8 cellular contexts compared by ENCODE assay signal in the genomic region with DNA sequence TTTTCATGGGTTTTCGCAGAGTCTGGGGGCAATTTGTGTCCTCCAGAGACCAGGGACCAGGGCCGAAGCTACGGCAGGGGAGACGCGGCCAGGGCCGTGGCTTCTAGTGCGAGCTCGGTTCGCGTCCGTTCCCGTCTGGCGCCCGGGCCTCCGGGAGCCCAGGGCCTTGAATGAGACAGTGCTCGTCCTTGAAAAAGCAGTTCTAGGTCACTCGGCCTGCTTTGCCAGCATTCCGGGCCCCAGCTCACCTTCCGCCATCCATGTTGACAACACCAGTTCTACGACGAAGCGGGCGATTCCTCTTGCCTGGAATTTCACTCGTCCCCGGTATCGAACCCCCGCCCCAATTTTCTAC. TPM values are rescaled to one million over a fixed set of nuclear protein-coding genes. Genes with fewer than 3 reads are reported as not detected.
A peak's percentile ranks its signal among the peaks of the same experiment; 100 is the strongest.
DNase-seq lines count a peak whose midpoint lies in the region; ATAC-seq lines count a peak whose summit lies in the region.

No MANE protein-coding gene starts in this region.

- CTCF ChIA-PET in activated CD4-positive, alpha-beta T cell treated with anti-CD3 and anti-CD28 coated beads for 36 hours (lab: Charles Lee) = interaction anchor here (0.7 to 4.5 kb wide), 16 partner anchors 7 to 555 kb away, joined by 3 to 33 read pairs (median 4); a partner anchor contains a TSS

- H3K4me1 Mint-ChIP-seq in activated CD4-positive, alpha-beta T cell treated with anti-CD3 and anti-CD28 coated beads for 36 hours = peaks cover 30% of the 10 kb centered on the region
- H3K4me1 Mint-ChIP-seq in activated naive CD4-positive, alpha-beta T cell treated with anti-CD3 and anti-CD28 coated beads, Interleukin-2, amount 50 U/mL, for 24 hours = peaks cover 53% of the 10 kb centered on the region

- DNase-seq in activated CD4-positive, alpha-beta T cell treated with anti-CD3 and anti-CD28 coated beads for 36 hours = peak; percentile 51
- DNase-seq in activated CD4-positive, alpha-beta T cell treated with anti-CD3 and anti-CD28 coated beads for 1 hour = no peak
- peak; percentile 66 for DNase-seq in left cardiac atrium
- peak; percentile 69 for DNase-seq in sciatic nerve (ENCODE audit: low spot score)
- DNase-seq in GF-D8 (lab: John Stamatoyannopoulos, UW) = no peak
- DNase-seq in GM19240 (ENCODE audit: insufficient read length, low spot score) = no peak

- H3K4me3 Mint-ChIP-seq in activated CD4-positive, alpha-beta T cell treated with anti-CD3 and anti-CD28 coated beads for 36 hours = peak overlapping the region; percentile 80
- H3K4me3 Mint-ChIP-seq in activated naive CD4-positive, alpha-beta T cell treated with anti-CD3 and anti-CD28 coated beads, Interleukin-2, amount 50 U/mL, for 24 hours = peak overlapping the region; percentile 90

- peaks cover 4% of the 10 kb centered on the region for H3K27me3 Mint-ChIP-seq in activated CD4-positive, alpha-beta T cell treated with anti-CD3 and anti-CD28 coated beads for 36 hours
- H3K27me3 Mint-ChIP-seq in activated naive CD4-positive, alpha-beta T cell treated with anti-CD3 and anti-CD28 coated beads, Interleukin-2, amount 50 U/mL, for 24 hours = peaks cover 1% of the 10 kb centered on the region

- peak; percentile 25 for ATAC-seq in activated CD4-positive, alpha-beta T cell treated with anti-CD3 and anti-CD28 coated beads for 36 hours
- ATAC-seq in HG03342 (IDR thresholded peaks at IDR 0.05; ENCODE audit: unreplicated experiment) (peak; percentile 14), left cardiac atrium (peak; percentile 51 to 66), sciatic nerve (peak; percentile 67)

- POLR2A ChIA-PET in activated CD4-positive, alpha-beta T cell treated with anti-CD3 and anti-CD28 coated beads for 36 hours (lab: Charles Lee) = interaction anchor here (1.1 to 2.1 kb wide), 2 partner anchors 14 to 41 kb away, joined by 3 to 9 read pairs; a partner anchor contains a TSS

- intact Hi-C loops in activated CD4-positive, alpha-beta T cell treated with anti-CD3 and anti-CD28 coated beads for 36 hours (cut with DNase I, micrococcal nuclease) = loop anchor here (1.0 to 5.0 kb wide), 15 partner anchors 15 to 934 kb away; a partner anchor contains a TSS
- intact Hi-C loops in left cardiac atrium (cut with DNase I) = no loop called here
- intact Hi-C loops in sciatic nerve (cut with DNase I) = no loop called here

- peak overlapping the region; percentile 99 for H3K27ac Mint-ChIP-seq in activated CD4-positive, alpha-beta T cell treated with anti-CD3 and anti-CD28 coated beads for 36 hours
- H3K27ac Mint-ChIP-seq in activated naive CD4-positive, alpha-beta T cell treated with anti-CD3 and anti-CD28 coated beads, Interleukin-2, amount 50 U/mL, for 24 hours = peak overlapping the region; percentile 98

- peaks cover 36% of the 10 kb centered on the region for H3K36me3 Mint-ChIP-seq in activated CD4-positive, alpha-beta T cell treated with anti-CD3 and anti-CD28 coated beads for 36 hours (ENCODE audit: low read depth)
- peaks cover 22% of the 10 kb centered on the region for H3K36me3 Mint-ChIP-seq in activated naive CD4-positive, alpha-beta T cell treated with anti-CD3 and anti-CD28 coated beads, Interleukin-2, amount 50 U/mL, for 24 hours

- H3K9me3 Mint-ChIP-seq in activated CD4-positive, alpha-beta T cell treated with anti-CD3 and anti-CD28 coated beads for 36 hours (ENCODE audit: low read depth) = peaks cover 13% of the 10 kb centered on the region
- H3K9me3 Mint-ChIP-seq in activated naive CD4-positive, alpha-beta T cell treated with anti-CD3 and anti-CD28 coated beads, Interleukin-2, amount 50 U/mL, for 24 hours = peaks cover 8% of the 10 kb centered on the region

RNA-seq across cellular contexts. Expression of a gene that starts 4.5 kb away (rescaled TPM):
- not detected for total RNA-seq in activated CD4-positive, alpha-beta T cell treated with anti-CD3 and anti-CD28 coated beads for 36 hours
- total RNA-seq in left cardiac atrium = not detected
- total RNA-seq in sciatic nerve = not detected

RNA-seq across cellular contexts. Expression of a gene that starts 15.2 kb away (rescaled TPM):
- total RNA-seq in activated CD4-positive, alpha-beta T cell treated with anti-CD3 and anti-CD28 coated beads for 36 hours = under 1 TPM; 0.25 to 0.37 TPM
- 1 to 10 TPM; 1.2 to 1.4 TPM for total RNA-seq in left cardiac atrium
- total RNA-seq in sciatic nerve = 6.1 TPM

RNA-seq across cellular contexts. Expression of a gene that starts 41.3 kb away (rescaled TPM):
- 10 to 100 TPM; 28.8 to 33.0 TPM for total RNA-seq in activated CD4-positive, alpha-beta T cell treated with anti-CD3 and anti-CD28 coated beads for 36 hours
- total RNA-seq in left cardiac atrium (10 to 100 TPM; 47.3 to 50.0 TPM), sciatic nerve (36.0 TPM)

Comparison
In these comparisons a context has a peak if more than half of its experiments do, and no peak if none do; other contexts are left out.
1. DNase-seq: peak in activated CD4-positive, alpha-beta T cell treated with anti-CD3 and anti-CD28 coated beads for 36 hours (single experiment), left cardiac atrium (single experiment) and sciatic nerve (single experiment); none in activated CD4-positive, alpha-beta T cell treated with anti-CD3 and anti-CD28 coated beads for 1 hour (single experiment), GF-D8 (single experiment) and GM19240 (single experiment).
2. ATAC-seq: peak in every context shown above with its lines; median percentile 67 in sciatic nerve; 58 in left cardiac atrium; 25 in activated CD4-positive, alpha-beta T cell treated with anti-CD3 and anti-CD28 coated beads for 36 hours; 14 in HG03342.
3. intact Hi-C loops: an anchor here in activated CD4-positive, alpha-beta T cell treated with anti-CD3 and anti-CD28 coated beads for 36 hours (1.0 to 5.0 kb wide); none called in left cardiac atrium and sciatic nerve.